Comparison of ENCODE assay signal across 3 cellular contexts in genomic region chr10:35058686-35059085, GRCh38.
TF ChIP-seq lines count a peak whose summit lies in the region.

No MANE protein-coding gene starts in this region.

TF ChIP-seq in GM12891, 5 proteins besides CTCF, POLR2A, EP300 and RAD21:
- TF ChIP-seq TAF1 (IDR thresholded peaks at IDR 0.05; ENCODE audit: low read depth, low read length) (no peak), SPI1 (IDR thresholded peaks at IDR 0.05; ENCODE audit: low read depth, low read length) (no peak), POU2F2 (IDR thresholded peaks at IDR 0.05; ENCODE audit: low read depth, low read length) (no peak), POLR2AphosphoS5 (IDR thresholded peaks at IDR 0.05; ENCODE audit: low read depth, low read length) (no peak), PAX5 (IDR thresholded peaks at IDR 0.05; ENCODE audit: insufficient read depth, low read length, severe bottlenecking) (no peak)

TF ChIP-seq in IMR-90, 13 proteins besides CTCF, POLR2A, EP300 and RAD21:
- no peak for TF ChIP-seq BHLHE40 (IDR thresholded peaks at IDR 0.05; ENCODE audit: low read depth, low read length)
- TF ChIP-seq NFE2L2 (IDR thresholded peaks at IDR 0.05; ENCODE audit: low read depth, low read length), result no peak
- TF ChIP-seq SMC3 (IDR thresholded peaks at IDR 0.05; ENCODE audit: low read depth, low read length), result no peak
- TF ChIP-seq MAFK (IDR thresholded peaks at IDR 0.05; ENCODE audit: low read depth, low read length), result no peak
- no peak for TF ChIP-seq RFX5 (IDR thresholded peaks at IDR 0.05; ENCODE audit: low read depth, low read length)
- no peak for TF ChIP-seq FOS (IDR thresholded peaks at IDR 0.05; ENCODE audit: low read depth, low read length)
- TF ChIP-seq MXI1 (IDR thresholded peaks at IDR 0.05; ENCODE audit: borderline replicate concordance, low read depth, low read length), result no peak
- no peak for TF ChIP-seq CHD1 (IDR thresholded peaks at IDR 0.05; ENCODE audit: low read depth, low read length)
TF ChIP-seq in IMR-90: peak in this region for 0.

TF ChIP-seq in endothelial cell of umbilical vein, 7 proteins besides CTCF, POLR2A, EP300 and RAD21:
- no peak for TF ChIP-seq GATA2 (IDR thresholded peaks at IDR 0.05; ENCODE audit: insufficient read depth, insufficient read length, low read depth, low read length)
- TF ChIP-seq MYC (IDR thresholded peaks at IDR 0.05; ENCODE audit: low read depth, low read length), result no peak
- TF ChIP-seq JUN (IDR thresholded peaks at IDR 0.05; ENCODE audit: borderline replicate concordance, insufficient read depth, insufficient read length, low read depth), result no peak
- TF ChIP-seq, protein P1, sequence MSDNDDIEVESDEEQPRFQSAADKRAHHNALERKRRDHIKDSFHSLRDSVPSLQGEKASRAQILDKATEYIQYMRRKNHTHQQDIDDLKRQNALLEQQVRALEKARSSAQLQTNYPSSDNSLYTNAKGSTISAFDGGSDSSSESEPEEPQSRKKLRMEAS (IDR thresholded peaks at IDR 0.05; ENCODE audit: insufficient read depth, insufficient read length), result no peak
- no peak for TF ChIP-seq FOS (IDR thresholded peaks at IDR 0.05; ENCODE audit: borderline replicate concordance, insufficient read depth, low read length)
- TF ChIP-seq POLR2AphosphoS5 (IDR thresholded peaks at IDR 0.05; ENCODE audit: insufficient read depth, low read depth, low read length), result no peak
- TF ChIP-seq EZH2 (IDR thresholded peaks at IDR 0.05; ENCODE audit: borderline replicate concordance, low read depth, low read length, severe bottlenecking), result no peak
